In genomic region chr13:25301347-25302113, GRCh38 we compare ENCODE assay signal across 1 cellular context.
TF ChIP-seq lines count a peak whose summit lies in the region.

Gene NUP58 (plus strand): TSS chr13:25301625. CDS start chr13:25301774, 149 bp downstream.

TF ChIP-seq in HepG2, 621 proteins besides CTCF, POLR2A, EP300 and RAD21 (continued from another document and continues in another):
- TF ChIP-seq, protein P1, sequence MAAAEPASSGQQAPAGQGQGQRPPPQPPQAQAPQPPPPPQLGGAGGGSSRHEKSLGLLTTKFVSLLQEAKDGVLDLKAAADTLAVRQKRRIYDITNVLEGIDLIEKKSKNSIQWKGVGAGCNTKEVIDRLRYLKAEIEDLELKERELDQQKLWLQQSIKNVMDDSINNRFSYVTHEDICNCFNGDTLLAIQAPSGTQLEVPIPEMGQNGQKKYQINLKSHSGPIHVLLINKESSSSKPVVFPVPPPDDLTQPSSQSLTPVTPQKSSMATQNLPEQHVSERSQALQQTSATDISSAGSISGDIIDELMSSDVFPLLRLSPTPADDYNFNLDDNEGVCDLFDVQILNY (CRISPR knock-in tag; conservative IDR thresholded peaks at IDR 0.05), result peak; percentile 83
- no peak for TF ChIP-seq PCBP1 (IDR thresholded peaks at IDR 0.05; ENCODE audit: borderline replicate concordance, low read depth, low read length)
- TF ChIP-seq, protein P2, sequence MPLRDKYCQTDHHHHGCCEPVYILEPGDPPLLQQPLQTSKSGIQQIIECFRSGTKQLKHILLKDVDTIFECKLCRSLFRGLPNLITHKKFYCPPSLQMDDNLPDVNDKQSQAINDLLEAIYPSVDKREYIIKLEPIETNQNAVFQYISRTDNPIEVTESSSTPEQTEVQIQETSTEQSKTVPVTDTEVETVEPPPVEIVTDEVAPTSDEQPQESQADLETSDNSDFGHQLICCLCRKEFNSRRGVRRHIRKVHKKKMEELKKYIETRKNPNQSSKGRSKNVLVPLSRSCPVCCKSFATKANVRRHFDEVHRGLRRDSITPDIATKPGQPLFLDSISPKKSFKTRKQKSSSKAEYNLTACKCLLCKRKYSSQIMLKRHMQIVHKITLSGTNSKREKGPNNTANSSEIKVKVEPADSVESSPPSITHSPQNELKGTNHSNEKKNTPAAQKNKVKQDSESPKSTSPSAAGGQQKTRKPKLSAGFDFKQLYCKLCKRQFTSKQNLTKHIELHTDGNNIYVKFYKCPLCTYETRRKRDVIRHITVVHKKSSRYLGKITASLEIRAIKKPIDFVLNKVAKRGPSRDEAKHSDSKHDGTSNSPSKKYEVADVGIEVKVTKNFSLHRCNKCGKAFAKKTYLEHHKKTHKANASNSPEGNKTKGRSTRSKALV (CRISPR knock-in tag; IDR thresholded peaks at IDR 0.05), result no peak
- TF ChIP-seq ZC3H13 (CRISPR knock-in tag; IDR thresholded peaks at IDR 0.05), result no peak
- TF ChIP-seq ZNF335 (CRISPR knock-in tag; IDR thresholded peaks at IDR 0.05), result no peak; the same call in 1 of the 2 replicates
- TF ChIP-seq, protein P3, sequence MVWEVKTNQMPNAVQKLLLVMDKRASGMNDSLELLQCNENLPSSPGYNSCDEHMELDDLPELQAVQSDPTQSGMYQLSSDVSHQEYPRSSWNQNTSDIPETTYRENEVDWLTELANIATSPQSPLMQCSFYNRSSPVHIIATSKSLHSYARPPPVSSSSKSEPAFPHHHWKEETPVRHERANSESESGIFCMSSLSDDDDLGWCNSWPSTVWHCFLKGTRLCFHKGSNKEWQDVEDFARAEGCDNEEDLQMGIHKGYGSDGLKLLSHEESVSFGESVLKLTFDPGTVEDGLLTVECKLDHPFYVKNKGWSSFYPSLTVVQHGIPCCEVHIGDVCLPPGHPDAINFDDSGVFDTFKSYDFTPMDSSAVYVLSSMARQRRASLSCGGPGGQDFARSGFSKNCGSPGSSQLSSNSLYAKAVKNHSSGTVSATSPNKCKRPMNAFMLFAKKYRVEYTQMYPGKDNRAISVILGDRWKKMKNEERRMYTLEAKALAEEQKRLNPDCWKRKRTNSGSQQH (CRISPR knock-in tag; IDR thresholded peaks at IDR 0.05; ENCODE audit: low read depth), result no peak
- peak; percentile 60; the same call in 1 of the 2 replicates for TF ChIP-seq DNMT3B (CRISPR knock-in tag; conservative IDR thresholded peaks at IDR 0.05)
- no peak for TF ChIP-seq RBAK (CRISPR knock-in tag; IDR thresholded peaks at IDR 0.05)
- no peak for TF ChIP-seq ATF6 (CRISPR knock-in tag; conservative IDR thresholded peaks at IDR 0.05)
- TF ChIP-seq ZNF75D (CRISPR knock-in tag; IDR thresholded peaks at IDR 0.05; ENCODE audit: borderline replicate concordance), result no peak
- TF ChIP-seq, protein P4, sequence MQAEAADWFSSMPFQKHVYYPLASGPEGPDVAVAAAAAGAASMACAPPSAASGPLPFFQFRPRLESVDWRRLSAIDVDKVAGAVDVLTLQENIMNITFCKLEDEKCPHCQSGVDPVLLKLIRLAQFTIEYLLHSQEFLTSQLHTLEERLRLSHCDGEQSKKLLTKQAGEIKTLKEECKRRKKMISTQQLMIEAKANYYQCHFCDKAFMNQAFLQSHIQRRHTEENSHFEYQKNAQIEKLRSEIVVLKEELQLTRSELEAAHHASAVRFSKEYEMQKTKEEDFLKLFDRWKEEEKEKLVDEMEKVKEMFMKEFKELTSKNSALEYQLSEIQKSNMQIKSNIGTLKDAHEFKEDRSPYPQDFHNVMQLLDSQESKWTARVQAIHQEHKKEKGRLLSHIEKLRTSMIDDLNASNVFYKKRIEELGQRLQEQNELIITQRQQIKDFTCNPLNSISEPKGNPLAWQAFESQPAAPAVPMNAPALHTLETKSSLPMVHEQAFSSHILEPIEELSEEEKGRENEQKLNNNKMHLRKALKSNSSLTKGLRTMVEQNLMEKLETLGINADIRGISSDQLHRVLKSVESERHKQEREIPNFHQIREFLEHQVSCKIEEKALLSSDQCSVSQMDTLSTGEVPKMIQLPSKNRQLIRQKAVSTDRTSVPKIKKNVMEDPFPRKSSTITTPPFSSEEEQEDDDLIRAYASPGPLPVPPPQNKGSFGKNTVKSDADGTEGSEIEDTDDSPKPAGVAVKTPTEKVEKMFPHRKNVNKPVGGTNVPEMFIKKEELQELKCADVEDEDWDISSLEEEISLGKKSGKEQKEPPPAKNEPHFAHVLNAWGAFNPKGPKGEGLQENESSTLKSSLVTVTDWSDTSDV (CRISPR knock-in tag; IDR thresholded peaks at IDR 0.05), result 0 out of 2 replicates have a peak, but pooled peaks have one; percentile 46
- peak; percentile 77; the same call in 1 of the 2 replicates for TF ChIP-seq ZZZ3 (CRISPR knock-in tag; IDR thresholded peaks at IDR 0.05; ENCODE audit: borderline replicate concordance)
- 0 out of 2 replicates have a peak, but pooled peaks have one; percentile 35 for TF ChIP-seq CHD4 (IDR thresholded peaks at IDR 0.05; ENCODE audit: borderline replicate concordance, low read length)
- 0 out of 2 replicates have a peak, but pooled peaks have one; percentile 58 for TF ChIP-seq ZBTB42 (CRISPR knock-in tag; IDR thresholded peaks at IDR 0.05)
- TF ChIP-seq, protein P5, sequence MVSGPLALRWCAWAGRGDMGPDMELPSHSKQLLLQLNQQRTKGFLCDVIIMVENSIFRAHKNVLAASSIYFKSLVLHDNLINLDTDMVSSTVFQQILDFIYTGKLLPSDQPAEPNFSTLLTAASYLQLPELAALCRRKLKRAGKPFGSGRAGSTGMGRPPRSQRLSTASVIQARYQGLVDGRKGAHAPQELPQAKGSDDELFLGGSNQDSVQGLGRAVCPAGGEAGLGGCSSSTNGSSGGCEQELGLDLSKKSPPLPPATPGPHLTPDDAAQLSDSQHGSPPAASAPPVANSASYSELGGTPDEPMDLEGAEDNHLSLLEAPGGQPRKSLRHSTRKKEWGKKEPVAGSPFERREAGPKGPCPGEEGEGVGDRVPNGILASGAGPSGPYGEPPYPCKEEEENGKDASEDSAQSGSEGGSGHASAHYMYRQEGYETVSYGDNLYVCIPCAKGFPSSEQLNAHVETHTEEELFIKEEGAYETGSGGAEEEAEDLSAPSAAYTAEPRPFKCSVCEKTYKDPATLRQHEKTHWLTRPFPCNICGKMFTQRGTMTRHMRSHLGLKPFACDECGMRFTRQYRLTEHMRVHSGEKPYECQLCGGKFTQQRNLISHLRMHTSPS (CRISPR knock-in tag; IDR thresholded peaks at IDR 0.05; ENCODE audit: low read depth), result no peak
- TF ChIP-seq, protein P6, sequence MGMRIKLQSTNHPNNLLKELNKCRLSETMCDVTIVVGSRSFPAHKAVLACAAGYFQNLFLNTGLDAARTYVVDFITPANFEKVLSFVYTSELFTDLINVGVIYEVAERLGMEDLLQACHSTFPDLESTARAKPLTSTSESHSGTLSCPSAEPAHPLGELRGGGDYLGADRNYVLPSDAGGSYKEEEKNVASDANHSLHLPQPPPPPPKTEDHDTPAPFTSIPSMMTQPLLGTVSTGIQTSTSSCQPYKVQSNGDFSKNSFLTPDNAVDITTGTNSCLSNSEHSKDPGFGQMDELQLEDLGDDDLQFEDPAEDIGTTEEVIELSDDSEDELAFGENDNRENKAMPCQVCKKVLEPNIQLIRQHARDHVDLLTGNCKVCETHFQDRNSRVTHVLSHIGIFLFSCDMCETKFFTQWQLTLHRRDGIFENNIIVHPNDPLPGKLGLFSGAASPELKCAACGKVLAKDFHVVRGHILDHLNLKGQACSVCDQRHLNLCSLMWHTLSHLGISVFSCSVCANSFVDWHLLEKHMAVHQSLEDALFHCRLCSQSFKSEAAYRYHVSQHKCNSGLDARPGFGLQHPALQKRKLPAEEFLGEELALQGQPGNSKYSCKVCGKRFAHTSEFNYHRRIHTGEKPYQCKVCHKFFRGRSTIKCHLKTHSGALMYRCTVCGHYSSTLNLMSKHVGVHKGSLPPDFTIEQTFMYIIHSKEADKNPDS (CRISPR knock-in tag; IDR thresholded peaks at IDR 0.05), result no peak
- TF ChIP-seq FOSL1 (CRISPR knock-in tag; IDR thresholded peaks at IDR 0.05; ENCODE audit: borderline replicate concordance), result no peak
- TF ChIP-seq, protein P7, sequence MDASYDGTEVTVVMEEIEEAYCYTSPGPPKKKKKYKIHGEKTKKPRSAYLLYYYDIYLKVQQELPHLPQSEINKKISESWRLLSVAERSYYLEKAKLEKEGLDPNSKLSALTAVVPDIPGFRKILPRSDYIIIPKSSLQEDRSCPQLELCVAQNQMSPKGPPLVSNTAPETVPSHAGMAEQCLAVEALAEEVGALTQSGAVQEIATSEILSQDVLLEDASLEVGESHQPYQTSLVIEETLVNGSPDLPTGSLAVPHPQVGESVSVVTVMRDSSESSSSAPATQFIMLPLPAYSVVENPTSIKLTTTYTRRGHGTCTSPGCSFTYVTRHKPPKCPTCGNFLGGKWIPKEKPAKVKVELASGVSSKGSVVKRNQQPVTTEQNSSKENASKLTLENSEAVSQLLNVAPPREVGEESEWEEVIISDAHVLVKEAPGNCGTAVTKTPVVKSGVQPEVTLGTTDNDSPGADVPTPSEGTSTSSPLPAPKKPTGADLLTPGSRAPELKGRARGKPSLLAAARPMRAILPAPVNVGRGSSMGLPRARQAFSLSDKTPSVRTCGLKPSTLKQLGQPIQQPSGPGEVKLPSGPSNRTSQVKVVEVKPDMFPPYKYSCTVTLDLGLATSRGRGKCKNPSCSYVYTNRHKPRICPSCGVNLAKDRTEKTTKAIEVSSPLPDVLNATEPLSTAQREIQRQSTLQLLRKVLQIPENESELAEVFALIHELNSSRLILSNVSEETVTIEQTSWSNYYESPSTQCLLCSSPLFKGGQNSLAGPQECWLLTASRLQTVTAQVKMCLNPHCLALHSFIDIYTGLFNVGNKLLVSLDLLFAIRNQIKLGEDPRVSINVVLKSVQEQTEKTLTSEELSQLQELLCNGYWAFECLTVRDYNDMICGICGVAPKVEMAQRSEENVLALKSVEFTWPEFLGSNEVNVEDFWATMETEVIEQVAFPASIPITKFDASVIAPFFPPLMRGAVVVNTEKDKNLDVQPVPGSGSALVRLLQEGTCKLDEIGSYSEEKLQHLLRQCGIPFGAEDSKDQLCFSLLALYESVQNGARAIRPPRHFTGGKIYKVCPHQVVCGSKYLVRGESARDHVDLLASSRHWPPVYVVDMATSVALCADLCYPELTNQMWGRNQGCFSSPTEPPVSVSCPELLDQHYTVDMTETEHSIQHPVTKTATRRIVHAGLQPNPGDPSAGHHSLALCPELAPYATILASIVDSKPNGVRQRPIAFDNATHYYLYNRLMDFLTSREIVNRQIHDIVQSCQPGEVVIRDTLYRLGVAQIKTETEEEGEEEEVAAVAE (CRISPR knock-in tag; IDR thresholded peaks at IDR 0.05; ENCODE audit: borderline replicate concordance), result peak; percentile 43; the same call in 1 of the 2 replicates
- peak; percentile 22 for TF ChIP-seq U2AF1 (optimal IDR thresholded peaks at IDR 0.05; ENCODE audit: low read depth, low read length)
- no peak for TF ChIP-seq ZNF205 (CRISPR knock-in tag; IDR thresholded peaks at IDR 0.05)
- TF ChIP-seq ZSCAN9 (CRISPR knock-in tag; IDR thresholded peaks at IDR 0.05; ENCODE audit: borderline replicate concordance), result no peak
- no peak for TF ChIP-seq ZNF367 (CRISPR knock-in tag; IDR thresholded peaks at IDR 0.05; ENCODE audit: borderline replicate concordance)
- TF ChIP-seq CENPT (CRISPR knock-in tag; IDR thresholded peaks at IDR 0.05; ENCODE audit: low read depth), result no peak; the same call in 1 of the 2 replicates
- TF ChIP-seq ZNF44 (CRISPR knock-in tag; IDR thresholded peaks at IDR 0.05), result no peak
- TF ChIP-seq RELA (CRISPR knock-in tag; IDR thresholded peaks at IDR 0.05), result no peak
- no peak for TF ChIP-seq TMF1 (CRISPR knock-in tag; IDR thresholded peaks at IDR 0.05; ENCODE audit: low read depth)
- TF ChIP-seq, protein P8, sequence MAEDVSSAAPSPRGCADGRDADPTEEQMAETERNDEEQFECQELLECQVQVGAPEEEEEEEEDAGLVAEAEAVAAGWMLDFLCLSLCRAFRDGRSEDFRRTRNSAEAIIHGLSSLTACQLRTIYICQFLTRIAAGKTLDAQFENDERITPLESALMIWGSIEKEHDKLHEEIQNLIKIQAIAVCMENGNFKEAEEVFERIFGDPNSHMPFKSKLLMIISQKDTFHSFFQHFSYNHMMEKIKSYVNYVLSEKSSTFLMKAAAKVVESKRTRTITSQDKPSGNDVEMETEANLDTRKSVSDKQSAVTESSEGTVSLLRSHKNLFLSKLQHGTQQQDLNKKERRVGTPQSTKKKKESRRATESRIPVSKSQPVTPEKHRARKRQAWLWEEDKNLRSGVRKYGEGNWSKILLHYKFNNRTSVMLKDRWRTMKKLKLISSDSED (CRISPR knock-in tag; IDR thresholded peaks at IDR 0.05), result no peak
- TF ChIP-seq, protein P9, sequence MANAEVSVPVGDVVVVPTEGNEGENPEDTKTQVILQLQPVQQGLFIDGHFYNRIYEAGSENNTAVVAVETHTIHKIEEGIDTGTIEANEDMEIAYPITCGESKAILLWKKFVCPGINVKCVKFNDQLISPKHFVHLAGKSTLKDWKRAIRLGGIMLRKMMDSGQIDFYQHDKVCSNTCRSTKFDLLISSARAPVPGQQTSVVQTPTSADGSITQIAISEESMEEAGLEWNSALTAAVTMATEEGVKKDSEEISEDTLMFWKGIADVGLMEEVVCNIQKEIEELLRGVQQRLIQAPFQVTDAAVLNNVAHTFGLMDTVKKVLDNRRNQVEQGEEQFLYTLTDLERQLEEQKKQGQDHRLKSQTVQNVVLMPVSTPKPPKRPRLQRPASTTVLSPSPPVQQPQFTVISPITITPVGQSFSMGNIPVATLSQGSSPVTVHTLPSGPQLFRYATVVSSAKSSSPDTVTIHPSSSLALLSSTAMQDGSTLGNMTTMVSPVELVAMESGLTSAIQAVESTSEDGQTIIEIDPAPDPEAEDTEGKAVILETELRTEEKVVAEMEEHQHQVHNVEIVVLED (CRISPR knock-in tag; IDR thresholded peaks at IDR 0.05; ENCODE audit: borderline replicate concordance), result peak; percentile 99
- peak; percentile 96 for TF ChIP-seq KMT2A (CRISPR knock-in tag; IDR thresholded peaks at IDR 0.05)
- peak; percentile 42 for TF ChIP-seq SRSF1 (optimal IDR thresholded peaks at IDR 0.05; ENCODE audit: low read depth, low read length)
